Comparison of ENCODE assay signal across 23 cellular contexts in the genomic region with DNA sequence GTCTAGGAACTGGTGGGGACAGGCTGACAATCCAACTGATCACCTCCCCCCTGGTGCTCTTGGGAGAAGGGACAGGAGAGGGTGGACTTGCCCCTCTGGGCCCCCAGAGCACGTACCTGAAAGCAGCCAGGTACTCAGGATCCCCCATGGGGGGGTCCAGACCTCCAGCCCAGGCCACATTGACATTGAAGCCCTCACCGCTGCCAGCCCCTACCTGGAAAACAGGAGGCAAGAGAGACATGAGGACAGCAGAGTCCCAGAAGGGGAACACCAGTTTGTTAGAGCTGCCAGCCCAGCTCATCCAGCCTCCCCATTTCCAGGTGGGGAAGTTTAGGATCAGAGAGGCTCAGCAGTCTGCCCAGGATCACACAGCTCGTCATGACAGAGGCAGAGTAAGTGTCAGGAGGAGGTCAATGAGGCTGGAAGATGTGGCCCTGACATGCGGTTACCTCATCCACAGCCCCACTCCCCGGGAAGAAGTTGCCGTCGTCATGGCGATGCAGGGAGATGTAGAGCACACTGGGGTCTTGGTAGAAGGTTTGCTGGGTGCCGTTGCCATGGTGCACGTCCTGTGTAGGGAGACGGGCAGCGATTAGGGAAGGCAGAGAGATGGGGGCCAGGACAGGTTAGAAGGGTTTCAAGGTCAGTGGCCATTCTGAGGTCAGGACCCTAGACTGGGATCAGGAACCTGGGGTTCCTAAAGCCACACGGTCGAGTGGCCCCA. TPM values are rescaled to one million over a fixed set of nuclear protein-coding genes. Genes with fewer than 3 reads are reported as not detected.
DNase-seq lines count a peak whose midpoint lies in the region; ATAC-seq and TF ChIP-seq lines count a peak whose summit lies in the region.
"Had no signal": no experiment of that assay in that cellular context is flagged by ENCODE, and none has a peak within 500 bp of the region (broad histone marks: within the 10 kb centered on the region; RNA-seq: fewer than 3 reads in every experiment).

No MANE protein-coding gene starts in this region.

- no peaks in the 10 kb centered on the region for H3K27me3 ChIP-seq in layer of hippocampus (ENCODE audit: control insufficient read depth, insufficient read depth, low read length)
- H3K27me3 ChIP-seq: transverse colon had no signal

- peaks cover 62% of the 10 kb centered on the region for H3K36me3 Mint-ChIP-seq in T-helper 2 cell treated with Interferon-gamma antibody and Interleukin-4, amounts not matched to agents 5 μg/mL and 100 μg/mL, for 36 hours (ENCODE audit: low read depth)
- peaks cover 80% of the 10 kb centered on the region for H3K36me3 Mint-ChIP-seq in activated CD8-positive, alpha-beta T cell treated with anti-CD3 and anti-CD28 coated beads, Interleukin-2, amount 10 ng/mL, durations not matched to agents 7 days and 5 days (ENCODE audit: low read depth)

- peaks cover 3% of the 10 kb centered on the region for H3K4me1 Mint-ChIP-seq in T-helper 2 cell treated with Interferon-gamma antibody and Interleukin-4, amounts not matched to agents 5 μg/mL and 100 μg/mL, for 36 hours (ENCODE audit: low read depth)
- peaks cover under 1% of the 10 kb centered on the region for H3K4me1 Mint-ChIP-seq in activated CD8-positive, alpha-beta T cell treated with anti-CD3 and anti-CD28 coated beads, Interleukin-2, amount 10 ng/mL, durations not matched to agents 7 days and 5 days (ENCODE audit: low read depth)

- POLR2A ChIA-PET in activated CD8-positive, alpha-beta T cell treated with anti-CD3 and anti-CD28 coated beads, Interleukin-2, amount 10 ng/mL, durations not matched to agents 7 days and 5 days (lab: Charles Lee): interaction anchor here (0.8 to 1.4 kb wide), 3 partner anchors 14 to 29 kb away, joined by 4 read pairs; no protein-coding TSS in a partner anchor
- POLR2A ChIA-PET in HEK293T (lab: Yijun Ruan, JAX): interaction anchor here (1.3 kb wide), 1 partner anchor 17 kb away, joined by 5 read pairs; no protein-coding TSS in a partner anchor

- no peak for TF ChIP-seq CTCF in C4-2B (conservative IDR thresholded peaks at IDR 0.05)

- CTCF ChIA-PET in activated CD8-positive, alpha-beta T cell treated with anti-CD3 and anti-CD28 coated beads, Interleukin-2, amount 10 ng/mL, durations not matched to agents 7 days and 5 days (lab: Charles Lee): interaction anchor here (0.8 to 4.8 kb wide), 6 partner anchors 10 to 50 kb away, joined by 5 to 18 read pairs (median 6); no protein-coding TSS in a partner anchor
- CTCF ChIA-PET in HEK293T (lab: Yijun Ruan, JAX): interaction anchor here (3.7 kb wide), 1 partner anchor 50 kb away, joined by 27 read pairs; no protein-coding TSS in a partner anchor

- H3K9me3 Mint-ChIP-seq in T-helper 2 cell treated with Interferon-gamma antibody and Interleukin-4, amounts not matched to agents 5 μg/mL and 100 μg/mL, for 36 hours: no peaks in the 10 kb centered on the region
- H3K9me3 Mint-ChIP-seq in activated CD8-positive, alpha-beta T cell treated with anti-CD3 and anti-CD28 coated beads, Interleukin-2, amount 10 ng/mL, durations not matched to agents 7 days and 5 days (ENCODE audit: insufficient read depth): no peaks in the 10 kb centered on the region

- H3K27ac ChIP-seq in C4-2B: 0 out of 2 replicates have a peak overlapping the region, but pooled peaks have one; percentile 17
- peak overlapping the region; percentile 2 for H3K27ac ChIP-seq in layer of hippocampus (ENCODE audit: low read depth, low read length)
- H3K27ac ChIP-seq: prostate gland, transverse colon had no signal

- H3K4me3 Mint-ChIP-seq in T-helper 2 cell treated with Interferon-gamma antibody and Interleukin-4, amounts not matched to agents 5 μg/mL and 100 μg/mL, for 36 hours: no peak overlapping the region
- no peak overlapping the region for H3K4me3 Mint-ChIP-seq in activated CD8-positive, alpha-beta T cell treated with anti-CD3 and anti-CD28 coated beads, Interleukin-2, amount 10 ng/mL, durations not matched to agents 7 days and 5 days

- H3K27me3 Mint-ChIP-seq in T-helper 2 cell treated with Interferon-gamma antibody and Interleukin-4, amounts not matched to agents 5 μg/mL and 100 μg/mL, for 36 hours (ENCODE audit: low read depth): no peaks in the 10 kb centered on the region
- no peaks in the 10 kb centered on the region for H3K27me3 Mint-ChIP-seq in activated CD8-positive, alpha-beta T cell treated with anti-CD3 and anti-CD28 coated beads, Interleukin-2, amount 10 ng/mL, durations not matched to agents 7 days and 5 days (ENCODE audit: low read depth)

- no peak for DNase-seq in T-helper 2 cell treated with Interferon-gamma antibody and Interleukin-4, amounts not matched to agents 5 μg/mL and 100 μg/mL, for 36 hours (ENCODE audit: low spot score)
- DNase-seq in T-helper 2 cell: no peak
- no peak for DNase-seq in activated CD8-positive, alpha-beta T cell treated with anti-CD3 and anti-CD28 coated beads, Interleukin-2, amount 10 ng/mL, durations not matched to agents 7 days and 5 days
- no peak for DNase-seq in midbrain (lab: John Stamatoyannopoulos, UW)
- DNase-seq in NCI-H2196 (lab: John Stamatoyannopoulos, UW; ENCODE audit: unreplicated experiment): no peak
- no peak for DNase-seq in HEK293T (ENCODE audit: extremely low spot score)
- DNase-seq: 8988T; activated CD8-positive, alpha-beta memory T cell treated with anti-CD3 and anti-CD28 coated beads, Interleukin-2, amount 50 U/mL, for 48 hours; caudate nucleus; DMS153; effector CD4-positive, alpha-beta T cell; GF-D8; head of caudate nucleus; NCI-H2081 treated with DMSO at 0.1 percent for 48 hours; NCI-H524; SHP77 treated with DMSO at 0.1 percent for 48 hours; stimulated activated CD4-positive, alpha-beta T cell treated with anti-CD3 and anti-CD28 coated beads, Interleukin-4, amount 100 ng/mL, for 4 hours; transverse colon had no signal

- no peak for ATAC-seq in activated CD8-positive, alpha-beta T cell treated with anti-CD3 and anti-CD28 coated beads, Interleukin-2, amount 10 ng/mL, durations not matched to agents 7 days and 5 days
- ATAC-seq: activated CD4-positive, CD25-positive, alpha-beta regulatory T cell treated with anti-CD3 and anti-CD28 coated beads, Interleukin-2, amount 50 U/mL, for 24 hours; GM12878 had no signal

- H3K27ac Mint-ChIP-seq in T-helper 2 cell treated with Interferon-gamma antibody and Interleukin-4, amounts not matched to agents 5 μg/mL and 100 μg/mL, for 36 hours: peak overlapping the region; percentile 49
- peak overlapping the region; percentile 55 for H3K27ac Mint-ChIP-seq in activated CD8-positive, alpha-beta T cell treated with anti-CD3 and anti-CD28 coated beads, Interleukin-2, amount 10 ng/mL, durations not matched to agents 7 days and 5 days

TF ChIP-seq in HEK293T, 16 proteins besides CTCF, POLR2A, EP300 and RAD21:
- TF ChIP-seq TARDBP (IDR thresholded peaks at IDR 0.05) (no peak), NFRKB (IDR thresholded peaks at IDR 0.05) (no peak), SUZ12 (IDR thresholded peaks at IDR 0.05) (no peak), FOXA1 (IDR thresholded peaks at IDR 0.05) (no peak)

RNA-seq across cellular contexts. Expression of a gene that starts 14.7 kb away (rescaled TPM):
- total RNA-seq in activated CD8-positive, alpha-beta T cell treated with anti-CD3 and anti-CD28 coated beads, Interleukin-2, amount 10 ng/mL, durations not matched to agents 7 days and 5 days: 1 to 10 TPM; 7.0 to 8.1 TPM

RNA-seq across cellular contexts. Expression of a gene that starts 29.1 kb away (rescaled TPM):
- under 1 TPM in 1 of 2 experiments, not detected in 1; 0.24 TPM for total RNA-seq in activated CD8-positive, alpha-beta T cell treated with anti-CD3 and anti-CD28 coated beads, Interleukin-2, amount 10 ng/mL, durations not matched to agents 7 days and 5 days

RNA-seq across cellular contexts. Expression of a gene that starts 31.9 kb away (rescaled TPM):
- total RNA-seq in activated CD8-positive, alpha-beta T cell treated with anti-CD3 and anti-CD28 coated beads, Interleukin-2, amount 10 ng/mL, durations not matched to agents 7 days and 5 days: 100 to 1,000 TPM; 180 to 207 TPM
